1 cellular context compared by ENCODE assay signal in genomic region chr7:20993693-20994092, GRCh38.
TF ChIP-seq lines count a peak whose summit lies in the region.

No MANE protein-coding gene starts in this region.

TF ChIP-seq in GM23338, 12 proteins besides CTCF, POLR2A, EP300 and RAD21:
- no peak for TF ChIP-seq ZNF462 (CRISPR knock-in tag; IDR thresholded peaks at IDR 0.05)
- no peak for TF ChIP-seq EZH2phosphoT487 (IDR thresholded peaks at IDR 0.05; ENCODE audit: unreplicated experiment)
